In the genomic region with DNA sequence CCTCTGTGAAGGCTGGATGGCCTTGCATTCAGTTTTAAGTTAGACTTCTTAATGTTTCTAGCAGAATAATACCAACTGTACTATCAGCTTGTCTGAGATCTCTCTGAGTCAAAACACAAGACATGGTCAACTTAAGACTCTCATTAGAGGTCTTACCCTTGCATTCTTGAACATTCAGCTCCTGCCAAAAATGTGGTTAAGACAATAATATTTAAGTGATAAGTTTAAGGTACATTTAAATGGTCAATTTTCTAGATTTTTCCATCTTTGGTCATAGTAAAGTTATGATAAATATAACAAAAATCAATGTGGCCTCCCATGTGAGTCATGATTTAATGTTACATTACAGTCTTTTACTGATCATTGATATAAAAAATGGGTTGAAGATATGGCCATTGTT, we compare ENCODE assay signal across 18 cellular contexts.
DNase-seq lines count a peak whose midpoint lies in the region; ATAC-seq and TF ChIP-seq lines count a peak whose summit lies in the region.
"Had no signal": no experiment of that assay in that cellular context is flagged by ENCODE, and none has a peak within 500 bp of the region (broad histone marks: within the 10 kb centered on the region; RNA-seq: fewer than 3 reads in every experiment).

No MANE protein-coding gene starts in this region.

- TF ChIP-seq CTCF in fibroblast of lung (conservative IDR thresholded peaks at IDR 0.05 in 1 of 2, IDR thresholded peaks at IDR 0.05 in 1 of 2; ENCODE audit: low read depth in 1 of 2, low read length in 2 of 2) (no peak), osteoblast (IDR thresholded peaks at IDR 0.05; ENCODE audit: extremely low read depth, low read depth, low read length) (no peak), esophagus squamous epithelium (IDR thresholded peaks at IDR 0.05) (no peak)

- H3K36me3 Mint-ChIP-seq in stimulated activated effector memory CD8-positive, alpha-beta T cell treated with anti-CD3 and anti-CD28 coated beads, Interleukin-12 subunit alpha, Interleukin-12 subunit beta, amount 100 ng/mL, for 72 hours: no peaks in the 10 kb centered on the region

- H3K36me3 ChIP-seq in adipocyte (ENCODE audit: control insufficient read depth, insufficient read depth, low read length, severe bottlenecking): no peaks in the 10 kb centered on the region
- no peaks in the 10 kb centered on the region for H3K36me3 ChIP-seq in fibroblast of lung (ENCODE audit: control insufficient read depth, insufficient read depth, low read length)
- H3K36me3 ChIP-seq in osteoblast (ENCODE audit: insufficient read depth, low read length): no peaks in the 10 kb centered on the region
- H3K36me3 ChIP-seq in esophagus squamous epithelium: no peaks in the 10 kb centered on the region
- H3K36me3 ChIP-seq: SJSA1 had no signal

- H3K9me3 ChIP-seq in adipocyte (ENCODE audit: control insufficient read depth, low read length) (no peaks in the 10 kb centered on the region), fibroblast of lung (ENCODE audit: control insufficient read depth, insufficient read depth, low read depth, low read length) (no peaks in the 10 kb centered on the region), osteoblast (ENCODE audit: low read depth, low read length) (no peaks in the 10 kb centered on the region), esophagus squamous epithelium (no peaks in the 10 kb centered on the region)
- H3K9me3 ChIP-seq: A549, Caco-2, SJSA1 had no signal

- no peak overlapping the region for H3K27ac Mint-ChIP-seq in stimulated activated effector memory CD8-positive, alpha-beta T cell treated with anti-CD3 and anti-CD28 coated beads, Interleukin-12 subunit alpha, Interleukin-12 subunit beta, amount 100 ng/mL, for 72 hours
- H3K27ac Mint-ChIP-seq: H9 had no signal

- TF ChIP-seq POLR2A in esophagus squamous epithelium (IDR thresholded peaks at IDR 0.05): no peak

- H3K4me1 ChIP-seq in adipocyte (ENCODE audit: control insufficient read depth, insufficient read depth, low read length) (peaks cover 10% of the 10 kb centered on the region), fibroblast of lung (ENCODE audit: control insufficient read depth, extremely low read depth, insufficient read depth, low read length) (no peaks in the 10 kb centered on the region), osteoblast (ENCODE audit: insufficient read depth, low read length) (peaks cover 6% of the 10 kb centered on the region), esophagus squamous epithelium (no peaks in the 10 kb centered on the region)
- H3K4me1 ChIP-seq: A549, Caco-2, SJSA1 had no signal

- H3K4me3 Mint-ChIP-seq in stimulated activated effector memory CD8-positive, alpha-beta T cell treated with anti-CD3 and anti-CD28 coated beads, Interleukin-12 subunit alpha, Interleukin-12 subunit beta, amount 100 ng/mL, for 72 hours: no peak overlapping the region
- H3K4me3 Mint-ChIP-seq: H9 had no signal

- H3K27me3 ChIP-seq in adipocyte (replicated peaks; ENCODE audit: control insufficient read depth, insufficient read depth, low read length): no peaks in the 10 kb centered on the region
- no peaks in the 10 kb centered on the region for H3K27me3 ChIP-seq in fibroblast of lung (ENCODE audit: control insufficient read depth, insufficient read depth, low read length)
- no peaks in the 10 kb centered on the region for H3K27me3 ChIP-seq in osteoblast (ENCODE audit: insufficient read depth, low read length)
- no peaks in the 10 kb centered on the region for H3K27me3 ChIP-seq in esophagus squamous epithelium
- H3K27me3 ChIP-seq: SJSA1 had no signal

- H3K4me3 ChIP-seq in adipocyte (ENCODE audit: low read length): no peak overlapping the region
- no peak overlapping the region for H3K4me3 ChIP-seq in fibroblast of lung (replicated peaks in 1 of 4; ENCODE audit: control extremely low read depth in 1 of 4, insufficient read depth in 1 of 4, low read depth in 3 of 4, low read length in 4 of 4)
- no peak overlapping the region for H3K4me3 ChIP-seq in osteoblast (ENCODE audit: insufficient read depth, low read length)
- H3K4me3 ChIP-seq in esophagus squamous epithelium: no peak overlapping the region
- H3K4me3 ChIP-seq: A549, K562, PC-9, SJSA1 had no signal

- H3K4me1 Mint-ChIP-seq in stimulated activated effector memory CD8-positive, alpha-beta T cell treated with anti-CD3 and anti-CD28 coated beads, Interleukin-12 subunit alpha, Interleukin-12 subunit beta, amount 100 ng/mL, for 72 hours: no peaks in the 10 kb centered on the region
- H3K4me1 Mint-ChIP-seq: H9 had no signal

- H3K4me2 ChIP-seq in fibroblast of lung (ENCODE audit: extremely low read depth, insufficient read depth, low read length): no peak overlapping the region
- no peak overlapping the region for H3K4me2 ChIP-seq in osteoblast (ENCODE audit: insufficient read depth, low read length)
- H3K4me2 ChIP-seq: A549, PC-9 had no signal

- H3K9ac ChIP-seq in adipocyte (ENCODE audit: low read length) (no peak overlapping the region), fibroblast of lung (ENCODE audit: insufficient read depth, low read length) (no peak overlapping the region)

- intact Hi-C loops in esophagus squamous epithelium (cut with DNase I): no loop called here

- no peak for ATAC-seq in HG03095 (IDR thresholded peaks at IDR 0.05; ENCODE audit: unreplicated experiment)
- no peak for ATAC-seq in stimulated activated effector memory CD8-positive, alpha-beta T cell treated with anti-CD3 and anti-CD28 coated beads, Interleukin-12 subunit alpha, Interleukin-12 subunit beta, amount 100 ng/mL, for 72 hours
- ATAC-seq: A549, K562 had no signal

- H4K20me1 ChIP-seq in fibroblast of lung (ENCODE audit: control insufficient read depth, extremely low read depth, insufficient read depth, low read length) (no peaks in the 10 kb centered on the region), osteoblast (ENCODE audit: insufficient read depth, low read length) (no peaks in the 10 kb centered on the region)

- H3K9me3 Mint-ChIP-seq in stimulated activated effector memory CD8-positive, alpha-beta T cell treated with anti-CD3 and anti-CD28 coated beads, Interleukin-12 subunit alpha, Interleukin-12 subunit beta, amount 100 ng/mL, for 72 hours: no peaks in the 10 kb centered on the region
- H3K9me3 Mint-ChIP-seq: H9 had no signal

- H2AFZ ChIP-seq in fibroblast of lung (ENCODE audit: low read length): no peak overlapping the region
- no peak overlapping the region for H2AFZ ChIP-seq in osteoblast (ENCODE audit: low read length)
- H2AFZ ChIP-seq: PC-9 had no signal

- H3K27ac ChIP-seq in fibroblast of lung (ENCODE audit: insufficient read depth, low read length) (no peak overlapping the region), osteoblast (ENCODE audit: low read depth, low read length) (no peak overlapping the region), esophagus squamous epithelium (no peak overlapping the region)
- H3K27ac ChIP-seq: A549, PC-9, SJSA1 had no signal

- H3K79me2 ChIP-seq in fibroblast of lung (ENCODE audit: control insufficient read depth, insufficient read depth, low read length) (no peaks in the 10 kb centered on the region), osteoblast (ENCODE audit: insufficient read depth, low read length) (no peaks in the 10 kb centered on the region)

- DNase-seq in EH (ENCODE audit: low read depth) (peak; percentile 31), adipocyte (ENCODE audit: low read depth) (peak; percentile 41), fibroblast of lung (ENCODE audit: low read depth in 2 of 2) (peak; percentile 34 to 85), osteoblast (ENCODE audit: insufficient read length, low spot score, missing footprints) (peak; percentile 18), T-helper 1 cell (no peak), esophagus squamous epithelium (lab: John Stamatoyannopoulos, UW) (no peak)
- no peak for DNase-seq in stimulated activated effector memory CD8-positive, alpha-beta T cell treated with anti-CD3 and anti-CD28 coated beads, Interleukin-12 subunit alpha, Interleukin-12 subunit beta, amount 100 ng/mL, for 72 hours (ENCODE audit: low spot score in 2 of 2)
- DNase-seq: Caco-2, DMS153, H9, NCI-H1436, NCI-H2029, NCI-H510A treated with DMSO at 0.1 percent for 48 hours, PC-9 had no signal

Comparison
In these comparisons a context has a peak if more than half of its experiments do, and no peak if none do; other contexts are left out.
1. DNase-seq: peak in EH (single experiment), adipocyte (single experiment), fibroblast of lung (2 of 2) and osteoblast (single experiment); none in T-helper 1 cell (0 of 5), esophagus squamous epithelium (single experiment) and stimulated activated effector memory CD8-positive, alpha-beta T cell treated with anti-CD3 and anti-CD28 coated beads, Interleukin-12 subunit alpha, Interleukin-12 subunit beta, amount 100 ng/mL, for 72 hours (0 of 2).